21 cellular contexts compared by ENCODE assay signal in genomic region chr3:134419214-134419965, GRCh38. TPM values are rescaled to one million over a fixed set of nuclear protein-coding genes. Genes with fewer than 3 reads are reported as not detected.
DNase-seq lines count a peak whose midpoint lies in the region; ATAC-seq and TF ChIP-seq lines count a peak whose summit lies in the region.
"Had no signal": no experiment of that assay in that cellular context is flagged by ENCODE, and none has a peak within 500 bp of the region (broad histone marks: within the 10 kb centered on the region; RNA-seq: fewer than 3 reads in every experiment).

No MANE protein-coding gene starts in this region.

- H3K4me1 Mint-ChIP-seq in natural killer cell treated with Interleukin-12 subunit alpha and Interleukin-12 subunit beta and Interleukin-15 and Interleukin-18, amount 100 ng/mL, for 72 hours (ENCODE audit: low read depth in 2 of 2), result no peaks in the 10 kb centered on the region
- H3K4me1 Mint-ChIP-seq: activated B cell treated with CpG ODN at 0.5 μM for 24 hours had no signal

- H4K91ac ChIP-seq in IMR-90 (ENCODE audit: insufficient read depth, low read depth, low read length), result no peak overlapping the region

- H2BK5ac ChIP-seq in IMR-90 (ENCODE audit: low read depth, low read length, poor library complexity, severe bottlenecking) (no peak overlapping the region), mesendoderm (ENCODE audit: low read length) (no peak overlapping the region)

- no peaks in the 10 kb centered on the region for H3K9me3 Mint-ChIP-seq in natural killer cell treated with Interleukin-12 subunit alpha and Interleukin-12 subunit beta and Interleukin-15 and Interleukin-18, amount 100 ng/mL, for 72 hours
- H3K9me3 Mint-ChIP-seq: nephron had no signal

- H2BK120ac ChIP-seq in IMR-90 (ENCODE audit: low read depth, low read length) (no peak overlapping the region), mesendoderm (ENCODE audit: low read depth, low read length) (no peak overlapping the region)

- TF ChIP-seq CTCF in IMR-90 (conservative IDR thresholded peaks at IDR 0.05; ENCODE audit: low read depth, low read length), result no peak
- TF ChIP-seq CTCF in PC-3 (conservative IDR thresholded peaks at IDR 0.05; ENCODE audit: low read depth, low read length), result no peak

- no peak overlapping the region for H3K27ac Mint-ChIP-seq in natural killer cell treated with Interleukin-12 subunit alpha and Interleukin-12 subunit beta and Interleukin-15 and Interleukin-18, amount 100 ng/mL, for 72 hours
- H3K27ac Mint-ChIP-seq: activated B cell treated with CpG ODN at 0.5 μM for 24 hours, nephron had no signal

- H4K8ac ChIP-seq in IMR-90 (ENCODE audit: low read depth in 2 of 2, low read length in 2 of 2), result no peak overlapping the region
- H4K8ac ChIP-seq in mesendoderm (ENCODE audit: low read depth, low read length), result no peak overlapping the region

- WGBS in IMR-90 (ENCODE audit: extremely low coverage in 2 of 2, insufficient read length in 1 of 2), 2 experiments, result no CpG with 5 or more reads among the region's 5 CpGs
- WGBS in mesendoderm (ENCODE audit: extremely low coverage, insufficient coverage, low lambda C conversion rate), result no CpG with 5 or more reads among the region's 5 CpGs

- POLR2A ChIA-PET in IMR-90 (lab: Charles Lee; ENCODE audit: unreplicated experiment), result no interaction called here
- POLR2A ChIA-PET in PC-3 (lab: Charles Lee; ENCODE audit: unreplicated experiment), result no interaction called here

- H4K5ac ChIP-seq in IMR-90 (ENCODE audit: low read depth, low read length) (no peak overlapping the region), mesendoderm (ENCODE audit: low read length) (no peak overlapping the region)

- H3K27me3 Mint-ChIP-seq in natural killer cell treated with Interleukin-12 subunit alpha and Interleukin-12 subunit beta and Interleukin-15 and Interleukin-18, amount 100 ng/mL, for 72 hours, result peaks cover 5 to 8% of the 10 kb centered on the region in 2 donors

- intact Hi-C loops in IMR-90 (cut with micrococcal nuclease) (no loop called here), PC-3 (cut with micrococcal nuclease) (no loop called here), head of caudate nucleus (cut with DNase I) (no loop called here)

- in situ Hi-C loops in IMR-90 (cut with MboI; ENCODE audit: low sequenced_read_pairs), result no loop called here

- no peak overlapping the region for H2AFZ ChIP-seq in IMR-90 (replicated peaks; ENCODE audit: low read length, poor library complexity)
- H2AFZ ChIP-seq in PC-3 (ENCODE audit: low read length), result 0 out of 2 replicates have a peak overlapping the region, but pooled peaks have one; percentile 22

- DNase-seq in DMS53 treated with DMSO at 0.1 percent for 48 hours (lab: John Stamatoyannopoulos, UW; ENCODE audit: unreplicated experiment), result peak; percentile 80
- DNase-seq in IMR-90, result no peak
- no peak for DNase-seq in PC-3
- peak; percentile 64 for DNase-seq in mesendoderm
- no peak for DNase-seq in natural killer cell treated with Interleukin-12 subunit alpha and Interleukin-12 subunit beta and Interleukin-15 and Interleukin-18, amount 100 ng/mL, for 72 hours (ENCODE audit: low spot score)
- DNase-seq in retina, result no peak
- DNase-seq in head of caudate nucleus, result no peak
- DNase-seq: activated B cell treated with CpG ODN at 0.5 μM for 24 hours; activated effector memory CD4-positive, alpha-beta T cell treated with Interleukin-2 at 50 U/mL for 16 hours; amniotic stem cell; mammary epithelial cell; NCI-H524; stimulated activated CD4-positive, alpha-beta T cell treated with anti-CD3 and anti-CD28 coated beads, Interleukin-2, amount 100 ng/mL, for 24 hours; T-helper 1 cell had no signal

- no peak overlapping the region for H3K56ac ChIP-seq in IMR-90 (ENCODE audit: extremely low read depth, insufficient read depth, low read length)
- H3K56ac ChIP-seq in mesendoderm (ENCODE audit: low read length), result no peak overlapping the region

- H3K36me3 Mint-ChIP-seq in natural killer cell treated with Interleukin-12 subunit alpha and Interleukin-12 subunit beta and Interleukin-15 and Interleukin-18, amount 100 ng/mL, for 72 hours, result no peaks in the 10 kb centered on the region

- ATAC-seq in IMR-90 (ENCODE audit: low read depth), result no peak
- ATAC-seq in PC-3, result no peak
- ATAC-seq in GM21723 (IDR thresholded peaks at IDR 0.05; ENCODE audit: unreplicated experiment), result no peak
- ATAC-seq in natural killer cell treated with Interleukin-12 subunit alpha and Interleukin-12 subunit beta and Interleukin-15 and Interleukin-18, amount 100 ng/mL, for 72 hours, result no peak
- ATAC-seq: sciatic nerve had no signal

- H3K27me3 ChIP-seq in IMR-90 (ENCODE audit: control insufficient read depth, insufficient read depth, low read length) (no peaks in the 10 kb centered on the region), PC-3 (ENCODE audit: low read length) (no peaks in the 10 kb centered on the region), mesendoderm (ENCODE audit: insufficient read depth, low read length, poor library complexity) (no peaks in the 10 kb centered on the region)
- H3K27me3 ChIP-seq: BLaER1 had no signal

- H3K23ac ChIP-seq in IMR-90 (ENCODE audit: low read depth, low read length) (no peak overlapping the region; the same call in 1 of the 2 replicates), mesendoderm (ENCODE audit: low read length) (no peak overlapping the region)

- dilution Hi-C loops in IMR-90 (cut with HindIII; ENCODE audit: low sequenced_read_pairs, unreplicated experiment), result no loop called here

- H3K4me2 ChIP-seq in IMR-90 (ENCODE audit: low read depth, low read length), result no peak overlapping the region
- no peak overlapping the region for H3K4me2 ChIP-seq in PC-3 (ENCODE audit: low read length)
- no peak overlapping the region for H3K4me2 ChIP-seq in mesendoderm (ENCODE audit: low read length)
- H3K4me2 ChIP-seq: BLaER1 had no signal

- H3K27ac ChIP-seq in IMR-90 (ENCODE audit: insufficient read depth, low read length), result no peak overlapping the region
- H3K27ac ChIP-seq in PC-3 (ENCODE audit: low read length), result no peak overlapping the region
- no peak overlapping the region for H3K27ac ChIP-seq in mesendoderm (ENCODE audit: low read depth, low read length)
- H3K27ac ChIP-seq: BLaER1, RWPE1, thoracic aorta had no signal

- H3K79me1 ChIP-seq in IMR-90 (ENCODE audit: low read depth in 1 of 2, low read length in 2 of 2) (no peaks in the 10 kb centered on the region), mesendoderm (ENCODE audit: low read length) (no peaks in the 10 kb centered on the region)

- no peak overlapping the region for H3K14ac ChIP-seq in IMR-90 (replicated peaks; ENCODE audit: low read depth, low read length)

- H2AK9ac ChIP-seq in IMR-90 (replicated peaks; ENCODE audit: low read depth, low read length, poor library complexity), result peak overlapping the region; percentile 13

- H2BK15ac ChIP-seq in IMR-90 (ENCODE audit: low read depth, low read length) (no peak overlapping the region), mesendoderm (replicated peaks; ENCODE audit: low read depth) (no peak overlapping the region)

- no peaks in the 10 kb centered on the region for H3K36me3 ChIP-seq in IMR-90 (ENCODE audit: control insufficient read depth, insufficient read depth, low read length)
- H3K36me3 ChIP-seq in PC-3 (ENCODE audit: low read depth, low read length), result no peaks in the 10 kb centered on the region
- H3K36me3 ChIP-seq in mesendoderm (ENCODE audit: control insufficient read depth, insufficient read depth, low read length), result no peaks in the 10 kb centered on the region
- H3K36me3 ChIP-seq: BLaER1, thoracic aorta had no signal

- H3K4ac ChIP-seq in IMR-90 (ENCODE audit: low read depth, low read length) (peak overlapping the region; percentile 17; the same call in 1 of the 2 replicates), mesendoderm (ENCODE audit: low read depth, low read length) (no peak overlapping the region)

- H3K9ac ChIP-seq in IMR-90 (ENCODE audit: low read depth, low read length) (no peak overlapping the region), PC-3 (ENCODE audit: low read length) (no peak overlapping the region), mesendoderm (ENCODE audit: low read length) (no peak overlapping the region)
- H3K9ac ChIP-seq: BLaER1 had no signal

- no peak for TF ChIP-seq RAD21 in IMR-90 (IDR thresholded peaks at IDR 0.05; ENCODE audit: low read length)

- H3K9me3 ChIP-seq in IMR-90 (ENCODE audit: control insufficient read depth, insufficient read depth, low read length) (0 out of 2 replicates have a peak, but pooled peaks cover 2% of the 10 kb centered on the region), PC-3 (ENCODE audit: low read length) (no peaks in the 10 kb centered on the region)
- H3K9me3 ChIP-seq: BLaER1, thoracic aorta had no signal

- H2AK5ac ChIP-seq in IMR-90 (ENCODE audit: low read depth, low read length) (peak overlapping the region; percentile 72; the same call in 1 of the 2 replicates), mesendoderm (ENCODE audit: low read length) (no peak overlapping the region)

- H3K79me2 ChIP-seq in PC-3 (ENCODE audit: low read length) (no peaks in the 10 kb centered on the region), mesendoderm (ENCODE audit: control insufficient read depth, insufficient read depth, low read length) (no peaks in the 10 kb centered on the region)

- H3K4me3 Mint-ChIP-seq in natural killer cell treated with Interleukin-12 subunit alpha and Interleukin-12 subunit beta and Interleukin-15 and Interleukin-18, amount 100 ng/mL, for 72 hours, result no peak overlapping the region
- H3K4me3 Mint-ChIP-seq: activated B cell treated with CpG ODN at 0.5 μM for 24 hours, nephron had no signal

- CTCF ChIA-PET in IMR-90 (lab: Yijun Ruan, JAX) (no interaction called here), PC-3 (lab: Charles Lee) (no interaction called here)

- no peaks in the 10 kb centered on the region for H3K9me2 ChIP-seq in PC-3 (replicated peaks; ENCODE audit: low read length)

- no peak for TF ChIP-seq POLR2A in IMR-90 (IDR thresholded peaks at IDR 0.05; ENCODE audit: low read depth, low read length)

- H3K4me3 ChIP-seq in IMR-90 (ENCODE audit: insufficient read depth, low read depth, low read length), result no peak overlapping the region
- H3K4me3 ChIP-seq in PC-3 (ENCODE audit: low read length), result no peak overlapping the region
- H3K4me3 ChIP-seq in mesendoderm (ENCODE audit: low read length), result no peak overlapping the region
- H3K4me3 ChIP-seq: BLaER1, thoracic aorta had no signal

- H4K20me1 ChIP-seq in IMR-90 (ENCODE audit: insufficient read depth, low read length) (no peaks in the 10 kb centered on the region), PC-3 (ENCODE audit: low read length) (no peaks in the 10 kb centered on the region)
- H4K20me1 ChIP-seq: BLaER1 had no signal

- H3F3A ChIP-seq in PC-3 (ENCODE audit: low read length, unreplicated experiment), result no peaks in the 10 kb centered on the region

- H3K4me1 ChIP-seq in IMR-90 (ENCODE audit: control insufficient read depth, insufficient read depth, low read length) (peaks cover 7% of the 10 kb centered on the region), PC-3 (ENCODE audit: insufficient read depth, low read length) (peaks cover 7% of the 10 kb centered on the region; the same call in 1 of the 2 replicates), mesendoderm (ENCODE audit: control insufficient read depth, low read depth, low read length) (no peaks in the 10 kb centered on the region)
- H3K4me1 ChIP-seq: BLaER1 had no signal

- BruUV-seq in IMR-90 (replicated peaks; lab: Mats Ljungman, UMichigan) (no TSS peak), PC-3 (replicated peaks; lab: Mats Ljungman, UMichigan) (no TSS peak)

- H3K18ac ChIP-seq in IMR-90 (ENCODE audit: low read depth, low read length), result no peak overlapping the region
- no peak overlapping the region for H3K18ac ChIP-seq in mesendoderm (ENCODE audit: low read length)

- H3K9me1 ChIP-seq in IMR-90 (ENCODE audit: insufficient read depth, low read length), result peaks cover 13% of the 10 kb centered on the region; the same call in 1 of the 2 replicates

- no peak overlapping the region for H2BK20ac ChIP-seq in IMR-90 (ENCODE audit: low read depth, low read length)

RNA-seq across cellular contexts. Expression of gene AMOTL2, which starts 45.1 kb away (rescaled TPM):
- total RNA-seq in IMR-90 (2012; rRNA removed) (162 and 172 TPM in 2 replicates), PC-3 (2014; rRNA removed) (96.0 and 124 TPM in 2 replicates)
- 176 and 230 TPM in 2 replicates for polyA plus RNA-seq in IMR-90 (2012; rRNA removed)
- polyA plus RNA-seq in IMR-90 (2012; cell fraction: cytosol; rRNA removed), result 168 and 220 TPM in 2 replicates
- 530 and 567 TPM in 2 replicates for polyA plus RNA-seq in IMR-90 (2012; cell fraction: nucleus; rRNA removed; ENCODE audit: low replicate concordance)
- polyA plus RNA-seq in mesendoderm (2013, experiment 1 of 2), result 110 TPM
- polyA plus RNA-seq in mesendoderm (2013, experiment 2 of 2), result 105 TPM
- not detected for total RNA-seq in natural killer cell treated with Interleukin-12 subunit alpha and Interleukin-12 subunit beta and Interleukin-15 and Interleukin-18, amount 100 ng/mL, for 72 hours
- total RNA-seq: activated B cell treated with CpG ODN at 0.5 μM for 24 hours; activated CD8-positive, alpha-beta memory T cell treated with anti-CD3 and anti-CD28 coated beads for 36 hours had no signal

Comparison
In these comparisons a context has a peak if more than half of its experiments do, and no peak if none do; other contexts are left out.
1. DNase-seq: peak in DMS53 treated with DMSO at 0.1 percent for 48 hours (single experiment) and mesendoderm (single experiment); none in IMR-90 (single experiment), PC-3 (single experiment), natural killer cell treated with Interleukin-12 subunit alpha and Interleukin-12 subunit beta and Interleukin-15 and Interleukin-18, amount 100 ng/mL, for 72 hours (single experiment), retina (single experiment) and head of caudate nucleus (0 of 42).
2. RNA of gene AMOTL2, which starts 45.1 kb away (total RNA-seq): 162 to 172 TPM in IMR-90 and 96.0 to 124 TPM in PC-3; not detected in natural killer cell treated with Interleukin-12 subunit alpha and Interleukin-12 subunit beta and Interleukin-15 and Interleukin-18, amount 100 ng/mL, for 72 hours; every median in the first group is over 10 times any median in the second.